11 cellular contexts compared by ENCODE assay signal in genomic region chr17:80673152-80673920, GRCh38.
A peak's percentile ranks its signal among the peaks of the same experiment; 100 is the strongest.
DNase-seq lines count a peak whose midpoint lies in the region; TF ChIP-seq lines count a peak whose summit lies in the region.
"Had no signal": no experiment of that assay in that cellular context is flagged by ENCODE, and none has a peak within 500 bp of the region (broad histone marks: within the 10 kb centered on the region; RNA-seq: fewer than 3 reads in every experiment).

No MANE protein-coding gene starts in this region.

- no peak for DNase-seq in activated naive CD4-positive, alpha-beta T cell (lab: John Stamatoyannopoulos, UW)
- DNase-seq in NOMO-1 treated with dmso at 0.1 percent for 144 hours (lab: John Stamatoyannopoulos, UW; ENCODE audit: unreplicated experiment) (peak; percentile 22), fibroblast of gingiva (ENCODE audit: low read depth) (peak; percentile 64), type B pancreatic cell (ENCODE audit: extremely low spot score, unreplicated experiment) (no peak), NCI-H1048 (lab: John Stamatoyannopoulos, UW) (no peak), HAP-1 (ENCODE audit: low spot score in 2 of 2) (no peak), NCI-H2196 (lab: John Stamatoyannopoulos, UW; ENCODE audit: unreplicated experiment) (no peak)
- DNase-seq: MG63, SHP77, small intestine had no signal

- H3K4me3 ChIP-seq in HAP-1, result no peak overlapping the region
- H3K4me3 ChIP-seq: MG63 had no signal

- H3K27me3 Mint-ChIP-seq in activated naive CD4-positive, alpha-beta T cell treated with anti-CD3 and anti-CD28 coated beads, Interleukin-2, amount 50 U/mL, for 24 hours, result no peaks in the 10 kb centered on the region
- no peaks in the 10 kb centered on the region for H3K27me3 Mint-ChIP-seq in type B pancreatic cell

- peak overlapping the region; percentile 60 for H3K4me3 Mint-ChIP-seq in activated naive CD4-positive, alpha-beta T cell treated with anti-CD3 and anti-CD28 coated beads, Interleukin-2, amount 50 U/mL, for 24 hours
- peak overlapping the region; percentile 50 for H3K4me3 Mint-ChIP-seq in type B pancreatic cell

- H3K27me3 ChIP-seq in HAP-1 (ENCODE audit: low read depth), result no peaks in the 10 kb centered on the region
- H3K27me3 ChIP-seq: MG63 had no signal

- TF ChIP-seq CTCF in type B pancreatic cell (conservative IDR thresholded peaks at IDR 0.05), result no peak

- peaks cover 18% of the 10 kb centered on the region for H3K36me3 Mint-ChIP-seq in activated naive CD4-positive, alpha-beta T cell treated with anti-CD3 and anti-CD28 coated beads, Interleukin-2, amount 50 U/mL, for 24 hours
- peaks cover 17% of the 10 kb centered on the region for H3K36me3 Mint-ChIP-seq in type B pancreatic cell

- H3K4me1 Mint-ChIP-seq in activated naive CD4-positive, alpha-beta T cell treated with anti-CD3 and anti-CD28 coated beads, Interleukin-2, amount 50 U/mL, for 24 hours, result peaks cover 87% of the 10 kb centered on the region
- peaks cover 40% of the 10 kb centered on the region for H3K4me1 Mint-ChIP-seq in type B pancreatic cell (ENCODE audit: unreplicated experiment)

- no peaks in the 10 kb centered on the region for H3K9me3 ChIP-seq in HAP-1
- H3K9me3 ChIP-seq: MG63 had no signal

- in situ Hi-C loops in HAP-1 (cut with MboI; ENCODE audit: low sequenced_read_pairs), result no loop called here

- H3K27ac Mint-ChIP-seq in activated naive CD4-positive, alpha-beta T cell treated with anti-CD3 and anti-CD28 coated beads, Interleukin-2, amount 50 U/mL, for 24 hours, result peak overlapping the region; percentile 80
- no peak overlapping the region for H3K27ac Mint-ChIP-seq in type B pancreatic cell

- H3K9me3 Mint-ChIP-seq in activated naive CD4-positive, alpha-beta T cell treated with anti-CD3 and anti-CD28 coated beads, Interleukin-2, amount 50 U/mL, for 24 hours, result no peaks in the 10 kb centered on the region
- H3K9me3 Mint-ChIP-seq in type B pancreatic cell, result peaks cover 9% of the 10 kb centered on the region

- peaks cover 8% of the 10 kb centered on the region for H3K4me1 ChIP-seq in HAP-1

- H3K36me3 ChIP-seq in HAP-1 (replicated peaks), result no peaks in the 10 kb centered on the region

Comparison
In these comparisons a context has a peak if more than half of its experiments do, and no peak if none do; other contexts are left out.
1. DNase-seq: peak in NOMO-1 treated with dmso at 0.1 percent for 144 hours (single experiment) and fibroblast of gingiva (single experiment); none in activated naive CD4-positive, alpha-beta T cell (0 of 4), type B pancreatic cell (single experiment), NCI-H1048 (single experiment), HAP-1 (0 of 2) and NCI-H2196 (single experiment).